ENCODE assay signal across 17 cellular contexts in genomic region chr6:147043994-147044477, GRCh38.
DNase-seq lines count a peak whose midpoint lies in the region; ATAC-seq, FAIRE-seq and TF ChIP-seq lines count a peak whose summit lies in the region.
"Had no signal": no experiment of that assay in that cellular context is flagged by ENCODE, and none has a peak within 500 bp of the region (broad histone marks: within the 10 kb centered on the region; RNA-seq: fewer than 3 reads in every experiment).

No MANE protein-coding gene starts in this region.

- H3K36me3 ChIP-seq in breast epithelium = no peaks in the 10 kb centered on the region
- no peaks in the 10 kb centered on the region for H3K36me3 ChIP-seq in endothelial cell of umbilical vein (ENCODE audit: control insufficient read depth in 2 of 2, extremely low read depth in 1 of 2, insufficient read depth in 2 of 2, low read length in 2 of 2)
- H3K36me3 ChIP-seq: thyroid gland had no signal

- peaks cover 23% of the 10 kb centered on the region for H3K9me3 Mint-ChIP-seq in MCF 10A (ENCODE audit: unreplicated experiment)
- H3K9me3 Mint-ChIP-seq in T-helper 2 cell treated with Interferon-gamma antibody and Interleukin-4, amounts not matched to agents 5 μg/mL and 100 μg/mL, for 36 hours = peaks cover 8% of the 10 kb centered on the region

- H3K9me3 ChIP-seq in breast epithelium (peaks cover 0 to 4% of the 10 kb centered on the region in 2 donors), endothelial cell of umbilical vein (replicated peaks; ENCODE audit: control insufficient read depth, insufficient read depth, low read length) (no peaks in the 10 kb centered on the region)
- H3K9me3 ChIP-seq: thyroid gland had no signal

- DNase-seq in MCF 10A (ENCODE audit: unreplicated experiment) (peak; percentile 52), breast epithelium (ENCODE audit: low spot score in 2 of 2) (no peak), NCI-H748 (lab: John Stamatoyannopoulos, UW; ENCODE audit: unreplicated experiment) (peak; percentile 89), endothelial cell of umbilical vein (ENCODE audit: low read depth, low spot score) (peak; percentile 18), head of caudate nucleus (no peak)
- no peak for DNase-seq in T-helper 2 cell treated with Interferon-gamma antibody and Interleukin-4, amounts not matched to agents 5 μg/mL and 100 μg/mL, for 36 hours (ENCODE audit: low spot score)
- DNase-seq: activated CD4-positive, alpha-beta T cell treated with anti-CD3 and anti-CD28 coated beads for 1 hour; activated naive CD8-positive, alpha-beta T cell treated with anti-CD3 and anti-CD28 coated beads, Interleukin-2, amount 50 U/mL, for 24 hours; DMS79 treated with DMSO at 0.1 percent for 48 hours; immature natural killer cell; mucosa of descending colon; NCI-H2081 treated with DMSO at 0.1 percent for 48 hours; posterior cingulate gyrus; thyroid gland had no signal

- no peak overlapping the region for H3K9ac ChIP-seq in endothelial cell of umbilical vein (replicated peaks; ENCODE audit: extremely low read depth, insufficient read depth, low read length)

- dilution Hi-C loops in endothelial cell of umbilical vein (cut with MboI; ENCODE audit: extremely low pct_ligation_motif_present, low sequenced_read_pairs) = no loop called here

- H3K27ac ChIP-seq in breast epithelium (no peak overlapping the region), endothelial cell of umbilical vein (ENCODE audit: insufficient read depth, low read depth, low read length) (no peak overlapping the region)
- H3K27ac ChIP-seq: thyroid gland had no signal

- H3K79me2 ChIP-seq in endothelial cell of umbilical vein (ENCODE audit: control insufficient read depth, insufficient read depth, low read length) = no peaks in the 10 kb centered on the region

- no TSS peak for BruUV-seq in MCF 10A (replicated peaks; lab: Mats Ljungman, UMichigan)
- BruUV-seq in endothelial cell of umbilical vein (replicated peaks; lab: Mats Ljungman, UMichigan) = no TSS peak

- intact Hi-C loops in MCF 10A (cut with micrococcal nuclease) = no loop called here
- intact Hi-C loops in breast epithelium (cut with DNase I; ENCODE audit: low total_unique reads) = no loop called here
- intact Hi-C loops in endothelial cell of umbilical vein (cut with micrococcal nuclease) = no loop called here
- intact Hi-C loops in head of caudate nucleus (cut with DNase I) = no loop called here

- H3K9me1 ChIP-seq in endothelial cell of umbilical vein (replicated peaks; ENCODE audit: control insufficient read depth, extremely low read depth, insufficient read depth, low read length) = no peaks in the 10 kb centered on the region

- TF ChIP-seq CTCF in MCF 10A (IDR thresholded peaks at IDR 0.05; ENCODE audit: unreplicated experiment) = no peak
- no peak for TF ChIP-seq CTCF in breast epithelium (IDR thresholded peaks at IDR 0.05)
- TF ChIP-seq CTCF in endothelial cell of umbilical vein (IDR thresholded peaks at IDR 0.05; ENCODE audit: extremely low read depth in 1 of 2, insufficient read depth in 1 of 2, low read depth in 1 of 2, low read length in 2 of 2) = no peak

- H3K4me1 ChIP-seq in breast epithelium (no peaks in the 10 kb centered on the region), endothelial cell of umbilical vein (ENCODE audit: control insufficient read depth, extremely low read depth, insufficient read depth, low read length) (no peaks in the 10 kb centered on the region)
- H3K4me1 ChIP-seq: thyroid gland had no signal

- no peaks in the 10 kb centered on the region for H3K36me3 Mint-ChIP-seq in MCF 10A (ENCODE audit: insufficient read depth, unreplicated experiment)
- H3K36me3 Mint-ChIP-seq in T-helper 2 cell treated with Interferon-gamma antibody and Interleukin-4, amounts not matched to agents 5 μg/mL and 100 μg/mL, for 36 hours (ENCODE audit: low read depth) = no peaks in the 10 kb centered on the region
- H3K36me3 Mint-ChIP-seq: IgD-negative memory B cell, immature natural killer cell had no signal

- POLR2A ChIA-PET in MCF 10A (lab: Yijun Ruan, JAX) (interaction anchor here (1.0 to 1.2 kb wide), 3 partner anchors 13 to 127 kb away, joined by 3 read pairs; no protein-coding TSS in a partner anchor), endothelial cell of umbilical vein (lab: Charles Lee) (no interaction called here)

- H3K4me1 Mint-ChIP-seq in MCF 10A (ENCODE audit: insufficient read depth, unreplicated experiment) = peaks cover 21% of the 10 kb centered on the region
- H3K4me1 Mint-ChIP-seq in T-helper 2 cell treated with Interferon-gamma antibody and Interleukin-4, amounts not matched to agents 5 μg/mL and 100 μg/mL, for 36 hours (ENCODE audit: low read depth) = no peaks in the 10 kb centered on the region
- H3K4me1 Mint-ChIP-seq: activated naive CD8-positive, alpha-beta T cell treated with anti-CD3 and anti-CD28 coated beads, Interleukin-2, amount 50 U/mL, for 24 hours; IgD-negative memory B cell; immature natural killer cell had no signal

- peak overlapping the region; percentile 15 for H2AFZ ChIP-seq in endothelial cell of umbilical vein (ENCODE audit: low read depth, low read length)

- CTCF ChIA-PET in MCF 10A (lab: Yijun Ruan, JAX) = interaction anchor here (0.6 to 1.3 kb wide), 2 partner anchors 15 to 1255 kb away, joined by 3 to 4 read pairs; no protein-coding TSS in a partner anchor
- CTCF ChIA-PET in endothelial cell of umbilical vein (lab: Charles Lee) = no interaction called here

- no peaks in the 10 kb centered on the region for H3K27me3 Mint-ChIP-seq in MCF 10A (ENCODE audit: insufficient read depth, unreplicated experiment)
- no peaks in the 10 kb centered on the region for H3K27me3 Mint-ChIP-seq in T-helper 2 cell treated with Interferon-gamma antibody and Interleukin-4, amounts not matched to agents 5 μg/mL and 100 μg/mL, for 36 hours (ENCODE audit: low read depth)
- H3K27me3 Mint-ChIP-seq: activated naive CD8-positive, alpha-beta T cell treated with anti-CD3 and anti-CD28 coated beads, Interleukin-2, amount 50 U/mL, for 24 hours; IgD-negative memory B cell had no signal

- H3K27me3 ChIP-seq in breast epithelium (no peaks in the 10 kb centered on the region), endothelial cell of umbilical vein (ENCODE audit: control insufficient read depth in 2 of 2, insufficient read depth in 2 of 2, low read length in 2 of 2) (no peaks in the 10 kb centered on the region)
- H3K27me3 ChIP-seq: thyroid gland had no signal

- no peaks in the 10 kb centered on the region for H4K20me1 ChIP-seq in endothelial cell of umbilical vein (replicated peaks; ENCODE audit: control insufficient read depth, extremely low read depth, insufficient read depth, low read length)

- ATAC-seq in HG02970 (IDR thresholded peaks at IDR 0.05; ENCODE audit: low FRiP score, unreplicated experiment) (no peak), HG02610 (IDR thresholded peaks at IDR 0.05; ENCODE audit: unreplicated experiment) (no peak)
- ATAC-seq: activated naive CD8-positive, alpha-beta T cell treated with anti-CD3 and anti-CD28 coated beads, Interleukin-2, amount 50 U/mL, for 24 hours; mucosa of descending colon had no signal

- H3K4me3 Mint-ChIP-seq in MCF 10A (ENCODE audit: unreplicated experiment) = no peak overlapping the region
- no peak overlapping the region for H3K4me3 Mint-ChIP-seq in T-helper 2 cell treated with Interferon-gamma antibody and Interleukin-4, amounts not matched to agents 5 μg/mL and 100 μg/mL, for 36 hours
- H3K4me3 Mint-ChIP-seq: activated naive CD8-positive, alpha-beta T cell treated with anti-CD3 and anti-CD28 coated beads, Interleukin-2, amount 50 U/mL, for 24 hours; IgD-negative memory B cell; immature natural killer cell had no signal

- no peak overlapping the region for H3K4me3 ChIP-seq in breast epithelium
- no peak overlapping the region for H3K4me3 ChIP-seq in endothelial cell of umbilical vein (replicated peaks in 1 of 3; ENCODE audit: insufficient read depth in 1 of 3, low read depth in 1 of 3, low read length in 3 of 3)
- H3K4me3 ChIP-seq: mucosa of descending colon, thyroid gland had no signal

- H3K27ac Mint-ChIP-seq in MCF 10A (ENCODE audit: low read depth, unreplicated experiment) = peak overlapping the region; percentile 77
- H3K27ac Mint-ChIP-seq in T-helper 2 cell treated with Interferon-gamma antibody and Interleukin-4, amounts not matched to agents 5 μg/mL and 100 μg/mL, for 36 hours = no peak overlapping the region
- H3K27ac Mint-ChIP-seq: activated naive CD8-positive, alpha-beta T cell treated with anti-CD3 and anti-CD28 coated beads, Interleukin-2, amount 50 U/mL, for 24 hours; IgD-negative memory B cell; immature natural killer cell had no signal

- no peak overlapping the region for H3K4me2 ChIP-seq in endothelial cell of umbilical vein (ENCODE audit: insufficient read depth, low read length)

- TF ChIP-seq POLR2A in breast epithelium (IDR thresholded peaks at IDR 0.05) (no peak), endothelial cell of umbilical vein (IDR thresholded peaks at IDR 0.05; ENCODE audit: low read depth, low read length) (no peak)

- no peak for FAIRE-seq in endothelial cell of umbilical vein (lab: Jason Lieb, UNC)

TF ChIP-seq in endothelial cell of umbilical vein, 7 proteins besides CTCF, POLR2A, EP300 and RAD21:
- TF ChIP-seq FOS (IDR thresholded peaks at IDR 0.05; ENCODE audit: borderline replicate concordance, insufficient read depth, low read length) (no peak), JUN (IDR thresholded peaks at IDR 0.05; ENCODE audit: borderline replicate concordance, insufficient read depth, insufficient read length, low read depth) (no peak), MYC (IDR thresholded peaks at IDR 0.05; ENCODE audit: low read depth, low read length) (no peak), MAX (IDR thresholded peaks at IDR 0.05; ENCODE audit: insufficient read depth, insufficient read length) (no peak)
TF ChIP-seq in endothelial cell of umbilical vein: peak in this region for 0.

Comparison
In these comparisons a context has a peak if more than half of its experiments do, and no peak if none do; other contexts are left out.
1. DNase-seq: peak in MCF 10A (single experiment), NCI-H748 (single experiment) and endothelial cell of umbilical vein (single experiment); none in breast epithelium (0 of 2), head of caudate nucleus (0 of 42) and T-helper 2 cell treated with Interferon-gamma antibody and Interleukin-4, amounts not matched to agents 5 μg/mL and 100 μg/mL, for 36 hours (single experiment).